Comparison of ENCODE assay signal across 1 cellular context in genomic region chr7:135235841-135236240, GRCh38.
TF ChIP-seq lines count a peak whose summit lies in the region.

No MANE protein-coding gene starts in this region.

TF ChIP-seq in GM12878, 131 proteins besides CTCF, POLR2A, EP300 and RAD21 (continued from another document):
- TF ChIP-seq, protein P1, sequence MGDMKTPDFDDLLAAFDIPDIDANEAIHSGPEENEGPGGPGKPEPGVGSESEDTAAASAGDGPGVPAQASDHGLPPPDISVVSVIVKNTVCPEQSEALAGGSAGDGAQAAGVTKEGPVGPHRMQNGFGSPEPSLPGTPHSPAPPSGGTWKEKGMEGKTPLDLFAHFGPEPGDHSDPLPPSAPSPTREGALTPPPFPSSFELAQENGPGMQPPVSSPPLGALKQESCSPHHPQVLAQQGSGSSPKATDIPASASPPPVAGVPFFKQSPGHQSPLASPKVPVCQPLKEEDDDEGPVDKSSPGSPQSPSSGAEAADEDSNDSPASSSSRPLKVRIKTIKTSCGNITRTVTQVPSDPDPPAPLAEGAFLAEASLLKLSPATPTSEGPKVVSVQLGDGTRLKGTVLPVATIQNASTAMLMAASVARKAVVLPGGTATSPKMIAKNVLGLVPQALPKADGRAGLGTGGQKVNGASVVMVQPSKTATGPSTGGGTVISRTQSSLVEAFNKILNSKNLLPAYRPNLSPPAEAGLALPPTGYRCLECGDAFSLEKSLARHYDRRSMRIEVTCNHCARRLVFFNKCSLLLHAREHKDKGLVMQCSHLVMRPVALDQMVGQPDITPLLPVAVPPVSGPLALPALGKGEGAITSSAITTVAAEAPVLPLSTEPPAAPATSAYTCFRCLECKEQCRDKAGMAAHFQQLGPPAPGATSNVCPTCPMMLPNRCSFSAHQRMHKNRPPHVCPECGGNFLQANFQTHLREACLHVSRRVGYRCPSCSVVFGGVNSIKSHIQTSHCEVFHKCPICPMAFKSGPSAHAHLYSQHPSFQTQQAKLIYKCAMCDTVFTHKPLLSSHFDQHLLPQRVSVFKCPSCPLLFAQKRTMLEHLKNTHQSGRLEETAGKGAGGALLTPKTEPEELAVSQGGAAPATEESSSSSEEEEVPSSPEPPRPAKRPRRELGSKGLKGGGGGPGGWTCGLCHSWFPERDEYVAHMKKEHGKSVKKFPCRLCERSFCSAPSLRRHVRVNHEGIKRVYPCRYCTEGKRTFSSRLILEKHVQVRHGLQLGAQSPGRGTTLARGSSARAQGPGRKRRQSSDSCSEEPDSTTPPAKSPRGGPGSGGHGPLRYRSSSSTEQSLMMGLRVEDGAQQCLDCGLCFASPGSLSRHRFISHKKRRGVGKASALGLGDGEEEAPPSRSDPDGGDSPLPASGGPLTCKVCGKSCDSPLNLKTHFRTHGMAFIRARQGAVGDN (IDR thresholded peaks at IDR 0.05): no peak
- TF ChIP-seq MXI1 (IDR thresholded peaks at IDR 0.05; ENCODE audit: low read depth, low read length) (no peak), NFIC (IDR thresholded peaks at IDR 0.05; ENCODE audit: low read depth, low read length) (no peak)
